ENCODE assay signal across 18 cellular contexts in genomic region chr10:9102026-9102425, GRCh38.
"Had no signal": no experiment of that assay in that cellular context is flagged by ENCODE, and none has a peak within 500 bp of the region (broad histone marks: within the 10 kb centered on the region; RNA-seq: fewer than 3 reads in every experiment).

No MANE protein-coding gene starts in this region.

- H3K36me3 ChIP-seq: gastrocnemius medialis, neutrophil, pancreas, thyroid gland, upper lobe of right lung had no signal

- H3K27ac ChIP-seq: gastrocnemius medialis, neutrophil, pancreas, psoas muscle, thyroid gland, upper lobe of right lung had no signal

- H3K9me3 ChIP-seq: gastrocnemius medialis, neutrophil, pancreas, psoas muscle, thyroid gland, upper lobe of right lung had no signal

- DNase-seq: activated CD4-positive, alpha-beta T cell treated with anti-CD3 and anti-CD28 coated beads, Interleukin-2, amount 10 ng/mL, durations not matched to agents 7 days and 5 days; activated CD4-positive, CD25-positive, alpha-beta regulatory T cell; activated CD8-positive, alpha-beta memory T cell treated with anti-CD3 and anti-CD28 coated beads for 24 hours; activated CD8-positive, alpha-beta memory T cell treated with anti-CD3 and anti-CD28 coated beads, Interleukin-2, amount 50 U/mL, for 4 hours; activated naive CD4-positive, alpha-beta T cell treated with Interleukin-2 at 50 U/mL for 16 hours; activated naive CD8-positive, alpha-beta T cell treated with anti-CD3 and anti-CD28 coated beads, Interleukin-2, amount 10 ng/mL, durations not matched to agents 7 days and 5 days; activated T-cell treated with anti-CD3 and anti-CD28 coated beads, Interleukin-2, amount 50 U/mL, for 4 hours; effector CD4-positive, alpha-beta T cell; gastrocnemius medialis; hypothalamus; left cardiac atrium; pancreas; psoas muscle; right cardiac atrium; substantia nigra; thyroid gland; upper lobe of right lung had no signal

- H3K27me3 ChIP-seq: gastrocnemius medialis, neutrophil, pancreas, thyroid gland, upper lobe of right lung had no signal

- H3K4me3 ChIP-seq: gastrocnemius medialis, pancreas, psoas muscle, thyroid gland, upper lobe of right lung had no signal

- ATAC-seq: gastrocnemius medialis, left cardiac atrium, pancreas, psoas muscle, right cardiac atrium, upper lobe of right lung had no signal

- H3K4me1 ChIP-seq: gastrocnemius medialis, pancreas, psoas muscle, thyroid gland, upper lobe of right lung had no signal
